Comparison of ENCODE assay signal across 3 cellular contexts in the genomic region with DNA sequence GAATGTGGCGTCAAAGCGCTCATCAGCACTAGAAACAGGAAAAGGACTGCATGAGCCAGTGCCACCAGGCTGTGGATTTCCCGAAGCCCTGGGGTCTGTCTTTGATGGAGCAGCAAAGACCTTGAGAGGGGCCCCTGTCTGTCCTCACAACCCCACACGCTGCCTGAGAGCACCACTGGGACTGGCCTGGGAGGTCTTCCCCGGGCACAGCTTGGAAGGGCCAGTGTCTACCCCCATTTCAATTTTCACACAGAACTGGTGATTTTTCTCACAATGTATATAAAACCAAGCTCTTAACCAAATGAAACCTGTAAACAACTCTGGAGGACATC. TPM values are rescaled to one million over a fixed set of nuclear protein-coding genes. Genes with fewer than 3 reads are reported as not detected.
"Had no signal": no experiment of that assay in that cellular context is flagged by ENCODE, and none has a peak within 500 bp of the region (broad histone marks: within the 10 kb centered on the region; RNA-seq: fewer than 3 reads in every experiment).

No MANE protein-coding gene starts in this region.

RNA-seq across cellular contexts. Expression of gene CHRFAM7A, which starts 16.3 kb away (rescaled TPM):
- total RNA-seq: PC-9, RPMI7951, SJSA1 had no signal
